ENCODE assay signal across 8 cellular contexts in the genomic region with DNA sequence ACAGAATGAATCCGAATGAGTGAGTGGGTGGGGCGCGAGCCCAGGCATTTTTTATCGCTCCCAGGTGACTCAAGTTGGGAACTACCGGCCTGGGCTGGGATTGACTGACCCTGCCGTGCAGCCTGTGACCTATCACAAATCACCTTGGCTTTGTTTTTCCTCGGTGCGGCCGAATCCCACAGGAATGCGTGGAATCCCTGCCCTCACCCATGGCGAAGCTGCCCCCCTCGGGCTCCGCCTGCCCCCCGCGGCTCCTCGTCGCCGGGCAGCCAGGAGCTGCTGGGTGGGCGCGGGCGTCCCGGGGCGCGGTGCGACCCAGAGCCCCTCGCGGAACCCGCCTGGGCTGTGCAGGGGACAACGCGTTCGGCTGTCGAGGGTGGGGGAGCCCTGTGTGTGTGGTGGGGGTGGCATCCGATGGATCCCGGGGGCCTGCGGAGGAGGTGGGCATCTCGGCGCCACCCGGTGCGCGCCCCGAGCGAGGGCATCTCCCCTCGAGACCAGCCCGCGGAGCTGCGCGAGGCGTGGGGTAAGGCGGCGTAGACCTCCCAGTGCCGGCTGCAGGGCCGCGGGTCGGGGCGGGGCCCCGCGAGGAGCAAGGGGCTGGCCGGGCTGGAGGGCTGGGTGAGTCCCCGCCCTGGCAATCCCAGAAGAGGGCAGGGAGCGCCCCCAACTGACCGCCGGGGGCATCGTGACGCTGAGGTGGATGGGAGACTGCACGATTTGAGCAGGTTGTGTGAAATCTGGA. TPM values are rescaled to one million over a fixed set of nuclear protein-coding genes. Genes with fewer than 3 reads are reported as not detected.
A peak's percentile ranks its signal among the peaks of the same experiment; 100 is the strongest.
DNase-seq lines count a peak whose midpoint lies in the region; ATAC-seq and TF ChIP-seq lines count a peak whose summit lies in the region.

No MANE protein-coding gene starts in this region.

- H4K20me1 ChIP-seq in osteoblast (ENCODE audit: insufficient read depth, low read length): no peaks in the 10 kb centered on the region

- no peaks in the 10 kb centered on the region for H3K79me2 ChIP-seq in osteoblast (ENCODE audit: insufficient read depth, low read length)

- H3K4me1 ChIP-seq in RWPE2 (ENCODE audit: insufficient read depth, poor library complexity, severe bottlenecking) (no peaks in the 10 kb centered on the region), osteoblast (ENCODE audit: insufficient read depth, low read length) (peaks cover 10% of the 10 kb centered on the region), thymus (ENCODE audit: control insufficient read depth, insufficient read depth, low read length) (no peaks in the 10 kb centered on the region)

- TF ChIP-seq CTCF in RWPE2 (IDR thresholded peaks at IDR 0.05; ENCODE audit: poor library complexity, severe bottlenecking) (peak; percentile 95), osteoblast (IDR thresholded peaks at IDR 0.05; ENCODE audit: extremely low read depth, low read depth, low read length) (peak; percentile 85)

- DNase-seq in DMS79 treated with DMSO at 0.1 percent for 48 hours (lab: John Stamatoyannopoulos, UW): peak; percentile 75
- DNase-seq in HT1080 (ENCODE audit: low read depth): peak; percentile 89
- DNase-seq in RWPE2 (ENCODE audit: low spot score): no peak
- peak in 3 of 4 experiments; percentile 25 to 57 (median 33) for DNase-seq in activated naive CD4-positive, alpha-beta T cell (lab: John Stamatoyannopoulos, UW)
- DNase-seq in glomerular visceral epithelial cell (ENCODE audit: extremely low spot score): peak; percentile 94
- peak; percentile 95 for DNase-seq in osteoblast (ENCODE audit: insufficient read length, low spot score, missing footprints)

- H3K27me3 ChIP-seq in RWPE2 (ENCODE audit: insufficient read depth, poor library complexity, severe bottlenecking) (no peaks in the 10 kb centered on the region), osteoblast (ENCODE audit: insufficient read depth, low read length) (peaks cover 2% of the 10 kb centered on the region), thymus (ENCODE audit: control insufficient read depth, insufficient read depth) (peaks cover 13% of the 10 kb centered on the region)

- WGBS in thymus: 3% methylated on average over 65 of the region's 65 CpGs

- H3K9me3 ChIP-seq in RWPE2 (ENCODE audit: severe bottlenecking): no peaks in the 10 kb centered on the region
- peaks cover 5% of the 10 kb centered on the region for H3K9me3 ChIP-seq in osteoblast (ENCODE audit: low read depth, low read length)
- peaks cover 4% of the 10 kb centered on the region for H3K9me3 ChIP-seq in thymus (ENCODE audit: control insufficient read depth)

- peak overlapping the region; percentile 46 for H3K4me3 ChIP-seq in RWPE2 (ENCODE audit: severe bottlenecking)
- H3K4me3 ChIP-seq in osteoblast (ENCODE audit: insufficient read depth, low read length): peak overlapping the region; percentile 84
- H3K4me3 ChIP-seq in thymus (ENCODE audit: low read length): peak overlapping the region; percentile 49

- H3K27ac ChIP-seq in RWPE2 (ENCODE audit: poor library complexity, severe bottlenecking): peak overlapping the region; percentile 37
- H3K27ac ChIP-seq in osteoblast (ENCODE audit: low read depth, low read length): no peak overlapping the region
- no peak overlapping the region for H3K27ac ChIP-seq in thymus (ENCODE audit: low read depth)

- peak; percentile 99 for ATAC-seq in GM21390 (IDR thresholded peaks at IDR 0.05; ENCODE audit: unreplicated experiment)
- ATAC-seq in RWPE2 (ENCODE audit: low read depth): peak; percentile 95

- H3K36me3 ChIP-seq in RWPE2 (ENCODE audit: low read depth) (no peaks in the 10 kb centered on the region), osteoblast (ENCODE audit: insufficient read depth, low read length) (no peaks in the 10 kb centered on the region), thymus (ENCODE audit: control insufficient read depth, insufficient read depth) (no peaks in the 10 kb centered on the region)

- peak overlapping the region; percentile 78 for H2AFZ ChIP-seq in osteoblast (ENCODE audit: low read length)

- peak overlapping the region; percentile 84 for H3K4me2 ChIP-seq in osteoblast (ENCODE audit: insufficient read depth, low read length)

RNA-seq across cellular contexts. Expression of a gene that starts 16.5 kb away (rescaled TPM):
- 0.14 TPM in 1 of 2 replicates, not detected in the other for total RNA-seq in HT1080 (2014; rRNA removed; shearing (Covaris generic))
- polyA plus RNA-seq in HT1080 (2015; cell fraction: cytosol; rRNA removed): 0.16 and 0.20 TPM in 2 replicates
- 0.09 and 0.30 TPM in 2 replicates for polyA plus RNA-seq in HT1080 (2015; cell fraction: nucleus; rRNA removed)
- total RNA-seq in osteoblast: 0.29 and 0.72 TPM in 2 replicates
- 1.8 TPM for polyA plus RNA-seq in thymus

RNA-seq across cellular contexts. Expression of a gene that starts 52.2 kb away (rescaled TPM):
- 278 and 358 TPM in 2 replicates for total RNA-seq in HT1080 (2014; rRNA removed; shearing (Covaris generic))
- polyA plus RNA-seq in HT1080 (2015; cell fraction: cytosol; rRNA removed): 326 and 346 TPM in 2 replicates
- 326 and 458 TPM in 2 replicates for polyA plus RNA-seq in HT1080 (2015; cell fraction: nucleus; rRNA removed)
- 92.6 and 100 TPM in 2 replicates for total RNA-seq in osteoblast
- polyA plus RNA-seq in thymus: 177 TPM
